ENCODE assay signal across 10 cellular contexts in genomic region chr6:26445934-26446667, GRCh38. TPM values are rescaled to one million over a fixed set of nuclear protein-coding genes. Genes with fewer than 3 reads are reported as not detected.
DNase-seq lines count a peak whose midpoint lies in the region; ATAC-seq lines count a peak whose summit lies in the region.
"Had no signal": no experiment of that assay in that cellular context is flagged by ENCODE, and none has a peak within 500 bp of the region (broad histone marks: within the 10 kb centered on the region; RNA-seq: fewer than 3 reads in every experiment).

No MANE protein-coding gene starts in this region.

- H3K4me3 Mint-ChIP-seq in activated naive CD4-positive, alpha-beta T cell treated with anti-CD3 and anti-CD28 coated beads for 36 hours, result peak overlapping the region; percentile 14
- peak overlapping the region; percentile 24 for H3K4me3 Mint-ChIP-seq in stimulated activated naive CD8-positive, alpha-beta T cell treated with anti-CD3 and anti-CD28 coated beads, Interleukin-15, Interleukin-2, amounts not matched to agents 100 ng/mL and 50 ng/mL, for 24 hours

- ATAC-seq in HG03066 (IDR thresholded peaks at IDR 0.05; ENCODE audit: low read depth, unreplicated experiment) (peak; percentile 66), sciatic nerve (no peak)

- H3K27me3 Mint-ChIP-seq in activated naive CD4-positive, alpha-beta T cell treated with anti-CD3 and anti-CD28 coated beads for 36 hours (ENCODE audit: low read depth), result no peaks in the 10 kb centered on the region
- H3K27me3 Mint-ChIP-seq in stimulated activated naive CD8-positive, alpha-beta T cell treated with anti-CD3 and anti-CD28 coated beads, Interleukin-15, Interleukin-2, amounts not matched to agents 100 ng/mL and 50 ng/mL, for 24 hours, result no peaks in the 10 kb centered on the region

- H3K4me1 Mint-ChIP-seq in activated naive CD4-positive, alpha-beta T cell treated with anti-CD3 and anti-CD28 coated beads for 36 hours (ENCODE audit: low read depth), result peaks cover 58% of the 10 kb centered on the region
- peaks cover 55% of the 10 kb centered on the region for H3K4me1 Mint-ChIP-seq in stimulated activated naive CD8-positive, alpha-beta T cell treated with anti-CD3 and anti-CD28 coated beads, Interleukin-15, Interleukin-2, amounts not matched to agents 100 ng/mL and 50 ng/mL, for 24 hours (ENCODE audit: low read depth)

- H3K9me3 Mint-ChIP-seq in activated naive CD4-positive, alpha-beta T cell treated with anti-CD3 and anti-CD28 coated beads for 36 hours, result no peaks in the 10 kb centered on the region
- no peaks in the 10 kb centered on the region for H3K9me3 Mint-ChIP-seq in stimulated activated naive CD8-positive, alpha-beta T cell treated with anti-CD3 and anti-CD28 coated beads, Interleukin-15, Interleukin-2, amounts not matched to agents 100 ng/mL and 50 ng/mL, for 24 hours

- peak; percentile 57 for DNase-seq in activated naive CD4-positive, alpha-beta T cell treated with anti-CD3 and anti-CD28 coated beads for 36 hours
- DNase-seq in activated naive CD4-positive, alpha-beta T cell treated with anti-CD3 and anti-CD28 coated beads, Interleukin-2, amount 50 U/mL, for 16 hours, result no peak
- DNase-seq in activated T-cell treated with anti-CD3 and anti-CD28 coated beads for 48 hours (ENCODE audit: low read depth) (peak; percentile 28), SKM-1 (lab: John Stamatoyannopoulos, UW; ENCODE audit: unreplicated experiment) (no peak), sciatic nerve (ENCODE audit: low spot score) (no peak), NOMO-1 treated with dmso at 0.1 percent for 144 hours (lab: John Stamatoyannopoulos, UW; ENCODE audit: unreplicated experiment) (no peak)
- DNase-seq: heart right ventricle, uterus had no signal

- intact Hi-C loops in activated naive CD4-positive, alpha-beta T cell treated with anti-CD3 and anti-CD28 coated beads for 36 hours (cut with micrococcal nuclease), result loop anchor here (1.0 kb wide), 1 partner anchor 11 kb away; the partner anchor contains the start of gene BTN2A1
- intact Hi-C loops in sciatic nerve (cut with DNase I), result no loop called here

- H3K36me3 Mint-ChIP-seq in activated naive CD4-positive, alpha-beta T cell treated with anti-CD3 and anti-CD28 coated beads for 36 hours (ENCODE audit: low read depth), result peaks cover 50% of the 10 kb centered on the region
- H3K36me3 Mint-ChIP-seq in stimulated activated naive CD8-positive, alpha-beta T cell treated with anti-CD3 and anti-CD28 coated beads, Interleukin-15, Interleukin-2, amounts not matched to agents 100 ng/mL and 50 ng/mL, for 24 hours (ENCODE audit: low read depth), result peaks cover 57% of the 10 kb centered on the region

- CTCF ChIA-PET in activated naive CD4-positive, alpha-beta T cell treated with anti-CD3 and anti-CD28 coated beads for 36 hours (lab: Charles Lee), result interaction anchor here (1.0 to 2.1 kb wide), 2 partner anchors 79 to 105 kb away, joined by 3 to 5 read pairs; no protein-coding TSS in a partner anchor

- H3K27ac Mint-ChIP-seq in activated naive CD4-positive, alpha-beta T cell treated with anti-CD3 and anti-CD28 coated beads for 36 hours, result peak overlapping the region; percentile 39
- H3K27ac Mint-ChIP-seq in stimulated activated naive CD8-positive, alpha-beta T cell treated with anti-CD3 and anti-CD28 coated beads, Interleukin-15, Interleukin-2, amounts not matched to agents 100 ng/mL and 50 ng/mL, for 24 hours, result peak overlapping the region; percentile 61

RNA-seq across cellular contexts. Expression of gene BTN3A3, which starts 5.8 kb away (rescaled TPM):
- total RNA-seq in activated naive CD4-positive, alpha-beta T cell treated with anti-CD3 and anti-CD28 coated beads for 36 hours, result 10 to 100 TPM; 40.4 to 40.8 TPM
- 33.4 TPM for total RNA-seq in sciatic nerve

RNA-seq across cellular contexts. Expression of gene BTN2A1, which starts 11.7 kb away (rescaled TPM):
- total RNA-seq in activated naive CD4-positive, alpha-beta T cell treated with anti-CD3 and anti-CD28 coated beads for 36 hours, result 10 to 100 TPM; 16.0 TPM
- total RNA-seq in sciatic nerve, result 29.1 TPM

RNA-seq across cellular contexts. Expression of gene BTN3A1, which starts 44.0 kb away (rescaled TPM):
- total RNA-seq in activated naive CD4-positive, alpha-beta T cell treated with anti-CD3 and anti-CD28 coated beads for 36 hours, result 10 to 100 TPM; 37.6 to 40.0 TPM
- total RNA-seq in sciatic nerve, result 30.1 TPM

RNA-seq across cellular contexts. Expression of gene BTN1A1, which starts 54.0 kb away (rescaled TPM):
- under 1 TPM; 0.07 to 0.10 TPM for total RNA-seq in activated naive CD4-positive, alpha-beta T cell treated with anti-CD3 and anti-CD28 coated beads for 36 hours
- not detected for total RNA-seq in sciatic nerve
- total RNA-seq: heart right ventricle had no signal

Comparison
In these comparisons a context has a peak if more than half of its experiments do, and no peak if none do; other contexts are left out.
1. DNase-seq: peak in activated naive CD4-positive, alpha-beta T cell treated with anti-CD3 and anti-CD28 coated beads for 36 hours (single experiment) and activated T-cell treated with anti-CD3 and anti-CD28 coated beads for 48 hours (single experiment); none in activated naive CD4-positive, alpha-beta T cell treated with anti-CD3 and anti-CD28 coated beads, Interleukin-2, amount 50 U/mL, for 16 hours (single experiment), SKM-1 (single experiment), sciatic nerve (single experiment) and NOMO-1 treated with dmso at 0.1 percent for 144 hours (single experiment).